In the genomic region with DNA sequence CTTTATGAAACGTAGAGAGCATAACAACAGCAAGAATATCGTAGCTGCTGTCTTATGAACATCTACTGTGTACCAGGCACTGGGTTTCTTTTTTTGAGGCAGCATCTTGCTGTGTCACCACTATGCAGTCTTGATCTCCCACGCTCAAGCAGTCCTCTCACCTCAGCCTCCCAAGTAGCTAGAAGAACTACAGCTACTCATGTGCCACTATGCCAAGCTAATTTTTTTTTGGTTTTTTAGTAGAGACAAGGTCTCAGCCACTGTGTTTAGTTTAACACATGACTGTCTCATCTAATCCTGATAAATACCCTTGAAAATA, we compare ENCODE assay signal across 12 cellular contexts.
DNase-seq lines count a peak whose midpoint lies in the region; ATAC-seq and TF ChIP-seq lines count a peak whose summit lies in the region.
"Had no signal": no experiment of that assay in that cellular context is flagged by ENCODE, and none has a peak within 500 bp of the region (broad histone marks: within the 10 kb centered on the region; RNA-seq: fewer than 3 reads in every experiment).

No MANE protein-coding gene starts in this region.

- H3K27ac Mint-ChIP-seq in progenitor cell of endocrine pancreas: no peak overlapping the region
- H3K27ac Mint-ChIP-seq: activated naive CD4-positive, alpha-beta T cell treated with anti-CD3 and anti-CD28 coated beads, Interleukin-2, amount 50 U/mL, for 24 hours had no signal

- peaks cover 19% of the 10 kb centered on the region for H3K4me1 Mint-ChIP-seq in progenitor cell of endocrine pancreas (ENCODE audit: low read depth)

- H3K27me3 Mint-ChIP-seq in progenitor cell of endocrine pancreas: no peaks in the 10 kb centered on the region
- H3K27me3 Mint-ChIP-seq: activated naive CD4-positive, alpha-beta T cell treated with anti-CD3 and anti-CD28 coated beads, Interleukin-2, amount 50 U/mL, for 24 hours had no signal

- CTCF ChIA-PET in AG04450 (lab: Charles Lee): no interaction called here

- no peak overlapping the region for H3K4me3 Mint-ChIP-seq in progenitor cell of endocrine pancreas (ENCODE audit: low read depth)
- H3K4me3 Mint-ChIP-seq: activated naive CD4-positive, alpha-beta T cell treated with anti-CD3 and anti-CD28 coated beads, Interleukin-2, amount 50 U/mL, for 24 hours; immature natural killer cell had no signal

- peaks cover 4% of the 10 kb centered on the region for H3K36me3 Mint-ChIP-seq in progenitor cell of endocrine pancreas (ENCODE audit: insufficient read depth)

- H3K9ac ChIP-seq in skeletal muscle satellite cell (ENCODE audit: low read depth, low read length): no peak overlapping the region

- H3K4me1 ChIP-seq in ascending aorta (peaks cover 15 to 37% of the 10 kb centered on the region in 2 donors), right cardiac atrium (ENCODE audit: control insufficient read depth, insufficient read depth, low read length) (peaks cover 18% of the 10 kb centered on the region), skeletal muscle satellite cell (ENCODE audit: control insufficient read depth, insufficient read depth, low read length) (peaks cover 35% of the 10 kb centered on the region)

- ATAC-seq in right cardiac atrium: peak in 1 of 2 donors; percentile 17

- H3K36me3 ChIP-seq in ascending aorta (no peaks in the 10 kb centered on the region), skeletal muscle satellite cell (ENCODE audit: insufficient read depth, low read length) (no peaks in the 10 kb centered on the region)

- POLR2A ChIA-PET in AG04450 (lab: Yijun Ruan, JAX): interaction anchor here (0.6 kb wide), 1 partner anchor 708 kb away, joined by 5 read pairs; no protein-coding TSS in a partner anchor

- peak overlapping the region; percentile 57 for H3K4me2 ChIP-seq in skeletal muscle satellite cell (ENCODE audit: low read length)

- WGBS in right cardiac atrium: 61% methylated on average over 3 of the region's 3 CpGs

- H3K9me3 Mint-ChIP-seq in progenitor cell of endocrine pancreas (ENCODE audit: low read depth): no peaks in the 10 kb centered on the region
- H3K9me3 Mint-ChIP-seq: activated naive CD4-positive, alpha-beta T cell treated with anti-CD3 and anti-CD28 coated beads, Interleukin-2, amount 50 U/mL, for 24 hours; immature natural killer cell had no signal

- H3K9me3 ChIP-seq in AG04450 (ENCODE audit: control insufficient read depth, insufficient read depth, low read length): no peaks in the 10 kb centered on the region; the same call in 1 of the 2 replicates
- no peaks in the 10 kb centered on the region for H3K9me3 ChIP-seq in ascending aorta
- H3K9me3 ChIP-seq in right cardiac atrium (ENCODE audit: control insufficient read depth, low read length): no peaks in the 10 kb centered on the region
- no peaks in the 10 kb centered on the region for H3K9me3 ChIP-seq in skeletal muscle satellite cell (replicated peaks; ENCODE audit: low read length)

- TF ChIP-seq CTCF in AG04450 (IDR thresholded peaks at IDR 0.05; ENCODE audit: low read depth, low read length) (no peak), ascending aorta (IDR thresholded peaks at IDR 0.05) (no peak), progenitor cell of endocrine pancreas (IDR thresholded peaks at IDR 0.05; ENCODE audit: unreplicated experiment) (no peak)

- H3K27ac ChIP-seq in AG04450 (ENCODE audit: low read depth, low read length): peak overlapping the region; percentile 49
- H3K27ac ChIP-seq in ascending aorta: peak overlapping the region; percentile 81 to 86
- H3K27ac ChIP-seq in right cardiac atrium (ENCODE audit: low read length): peak overlapping the region; percentile 59

- intact Hi-C loops in ascending aorta (cut with DNase I): loop anchor here (1.0 to 5.0 kb wide), 3 partner anchors 47 to 126 kb away; no protein-coding TSS in a partner anchor
- intact Hi-C loops in right cardiac atrium (cut with DNase I): no loop called here

- no peak for DNase-seq in AG04450 (ENCODE audit: low read depth, low spot score)
- no peak for DNase-seq in ascending aorta (ENCODE audit: low spot score in 2 of 2)
- no peak for DNase-seq in right cardiac atrium
- no peak for DNase-seq in activated naive CD4-positive, alpha-beta T cell treated with Interleukin-2 at 50 U/mL for 16 hours
- DNase-seq in NCI-H2227 treated with DMSO at 0.1 percent for 48 hours (lab: John Stamatoyannopoulos, UW): no peak
- DNase-seq in putamen (ENCODE audit: low spot score): no peak
- DNase-seq in progenitor cell of endocrine pancreas (ENCODE audit: low spot score, unreplicated experiment): no peak
- DNase-seq: immature natural killer cell, NCI-H1092, NCI-H748 treated with DMSO at 0.1 percent for 48 hours had no signal

- H3K27me3 ChIP-seq in AG04450 (ENCODE audit: control insufficient read depth, insufficient read depth, low read length) (no peaks in the 10 kb centered on the region), ascending aorta (no peaks in the 10 kb centered on the region), right cardiac atrium (ENCODE audit: control insufficient read depth, insufficient read depth) (no peaks in the 10 kb centered on the region), skeletal muscle satellite cell (ENCODE audit: control insufficient read depth, insufficient read depth, low read length) (no peaks in the 10 kb centered on the region)

- H3K4me3 ChIP-seq in AG04450 (ENCODE audit: low read depth, low read length) (no peak overlapping the region), ascending aorta (no peak overlapping the region), right cardiac atrium (ENCODE audit: low read length) (no peak overlapping the region), skeletal muscle satellite cell (ENCODE audit: low read length) (no peak overlapping the region)
